26 cellular contexts compared by ENCODE assay signal in genomic region chr19:29504454-29504853, GRCh38. TPM values are rescaled to one million over a fixed set of nuclear protein-coding genes. Genes with fewer than 3 reads are reported as not detected.
"Had no signal": no experiment of that assay in that cellular context is flagged by ENCODE, and none has a peak within 500 bp of the region (broad histone marks: within the 10 kb centered on the region; RNA-seq: fewer than 3 reads in every experiment).

No MANE protein-coding gene starts in this region.

- H3K36me3 Mint-ChIP-seq: activated naive CD4-positive, alpha-beta T cell treated with anti-CD3 and anti-CD28 coated beads, Interleukin-2, amount 50 U/mL, for 24 hours; natural killer cell treated with Interleukin-12 subunit alpha and Interleukin-12 subunit beta and Interleukin-15 and Interleukin-18, amount 100 ng/mL, for 72 hours had no signal

- H3K4me3 Mint-ChIP-seq: activated naive CD4-positive, alpha-beta T cell treated with anti-CD3 and anti-CD28 coated beads, Interleukin-2, amount 50 U/mL, for 24 hours; effector memory CD8-positive, alpha-beta T cell; natural killer cell treated with Interleukin-12 subunit alpha and Interleukin-12 subunit beta and Interleukin-15 and Interleukin-18, amount 100 ng/mL, for 72 hours had no signal

- DNase-seq: activated CD4-positive, alpha-beta T cell treated with anti-CD3 and anti-CD28 coated beads for 1 hour; activated CD8-positive, alpha-beta memory T cell treated with anti-CD3 and anti-CD28 coated beads for 24 hours; activated CD8-positive, alpha-beta memory T cell treated with anti-CD3 and anti-CD28 coated beads, Interleukin-2, amount 50 U/mL, for 48 hours; activated gamma-delta T cell; activated T-cell treated with anti-CD3 and anti-CD28 coated beads, Interleukin-2, amount 50 U/mL, for 48 hours; dermis blood vessel endothelial cell; effector memory CD8-positive, alpha-beta T cell; foreskin fibroblast; glutamatergic neuron; kidney glomerular epithelial cell; left ventricle myocardium superior; mesendoderm; stimulated activated CD4-positive, alpha-beta T cell treated with anti-CD3 and anti-CD28 coated beads, Interleukin-2, amount 100 ng/mL, for 24 hours; stimulated activated naive CD4-positive, alpha-beta T cell treated with Interleukin-2 at 50 U/mL for 16 hours; transverse colon; WERI-Rb-1 had no signal

- H3K9me3 Mint-ChIP-seq: activated naive CD4-positive, alpha-beta T cell treated with anti-CD3 and anti-CD28 coated beads, Interleukin-2, amount 50 U/mL, for 24 hours; effector memory CD8-positive, alpha-beta T cell; natural killer cell treated with Interleukin-12 subunit alpha and Interleukin-12 subunit beta and Interleukin-15 and Interleukin-18, amount 100 ng/mL, for 72 hours had no signal

- H3K27ac Mint-ChIP-seq: activated naive CD4-positive, alpha-beta T cell treated with anti-CD3 and anti-CD28 coated beads, Interleukin-2, amount 50 U/mL, for 24 hours; effector memory CD8-positive, alpha-beta T cell; natural killer cell treated with Interleukin-12 subunit alpha and Interleukin-12 subunit beta and Interleukin-15 and Interleukin-18, amount 100 ng/mL, for 72 hours; progenitor cell of endocrine pancreas had no signal

- H3K4me1 Mint-ChIP-seq: activated naive CD4-positive, alpha-beta T cell treated with anti-CD3 and anti-CD28 coated beads, Interleukin-2, amount 50 U/mL, for 24 hours had no signal

- H3K27ac ChIP-seq: breast epithelium, right atrium auricular region, transverse colon, vagina, WERI-Rb-1 had no signal

RNA-seq across cellular contexts. Expression of gene VSTM2B, which starts 21.3 kb away (rescaled TPM):
- total RNA-seq: astrocyte; breast epithelium; dermis blood vessel endothelial cell; left ventricle myocardium superior; natural killer cell treated with Interleukin-12 subunit alpha and Interleukin-12 subunit beta and Interleukin-15 and Interleukin-18, amount 100 ng/mL, for 72 hours; progenitor cell of endocrine pancreas; right atrium auricular region; skeletal muscle tissue; subcutaneous adipose tissue; T-helper 2 cell treated with Interferon-gamma antibody and Interleukin-4, amounts not matched to agents 100 ng/mL and 5 ng/mL, for 36 hours; transverse colon had no signal
